ENCODE assay signal across 9 cellular contexts in genomic region chr18:22813648-22814328, GRCh38.
DNase-seq lines count a peak whose midpoint lies in the region; ATAC-seq and FAIRE-seq lines count a peak whose summit lies in the region.
"Had no signal": no experiment of that assay in that cellular context is flagged by ENCODE, and none has a peak within 500 bp of the region (broad histone marks: within the 10 kb centered on the region; RNA-seq: fewer than 3 reads in every experiment).

No MANE protein-coding gene starts in this region.

- H3K9me3 ChIP-seq in MG63 (no peaks in the 10 kb centered on the region), T-helper 17 cell (ENCODE audit: control insufficient read depth, low read length, poor library complexity, severe bottlenecking) (no peaks in the 10 kb centered on the region)

- H3K27me3 ChIP-seq in MG63: no peaks in the 10 kb centered on the region

- H3K27ac Mint-ChIP-seq in T-helper 17 cell: no peak overlapping the region
- H3K27ac Mint-ChIP-seq: activated naive CD4-positive, alpha-beta T cell treated with anti-CD3 and anti-CD28 coated beads, Interleukin-2, amount 50 U/mL, for 72 hours had no signal

- no peaks in the 10 kb centered on the region for H3K36me3 ChIP-seq in MG63

- peak; percentile 2 for DNase-seq in NK-92 treated with Interleukin-12 subunit alpha and Interleukin-12 subunit beta, amount 100 ng/mL, for 24 hours (lab: John Stamatoyannopoulos, UW)
- DNase-seq in NK-92 (lab: John Stamatoyannopoulos, UW; ENCODE audit: unreplicated experiment) (no peak), HTR-8/SVneo (ENCODE audit: insufficient read length, low spot score) (peak; percentile 18), SW480 (ENCODE audit: low spot score) (peak; percentile 43), iPS-NIHi11 (ENCODE audit: low spot score) (peak; percentile 54), MG63 (no peak), T-helper 17 cell (no peak)

- no peak for ATAC-seq in GM21423 (IDR thresholded peaks at IDR 0.05; ENCODE audit: unreplicated experiment)
- ATAC-seq in T-helper 17 cell: no peak

- no peak overlapping the region for H3K4me3 ChIP-seq in MG63

- no peak overlapping the region for H3K4me3 Mint-ChIP-seq in T-helper 17 cell

- no peak for FAIRE-seq in HTR-8/SVneo (lab: Jason Lieb, UNC)

- H3K4me1 Mint-ChIP-seq in T-helper 17 cell: no peaks in the 10 kb centered on the region

- H3K36me3 Mint-ChIP-seq in T-helper 17 cell (ENCODE audit: low read depth): no peaks in the 10 kb centered on the region
- H3K36me3 Mint-ChIP-seq: activated naive CD4-positive, alpha-beta T cell treated with anti-CD3 and anti-CD28 coated beads, Interleukin-2, amount 50 U/mL, for 72 hours had no signal

- H3K27me3 Mint-ChIP-seq in T-helper 17 cell: peaks cover 50% of the 10 kb centered on the region

Comparison
In these comparisons a context has a peak if more than half of its experiments do, and no peak if none do; other contexts are left out.
1. DNase-seq: peak in NK-92 treated with Interleukin-12 subunit alpha and Interleukin-12 subunit beta, amount 100 ng/mL, for 24 hours (single experiment), HTR-8/SVneo (single experiment), SW480 (single experiment) and iPS-NIHi11 (single experiment); none in NK-92 (single experiment), MG63 (single experiment) and T-helper 17 cell (0 of 3).